31 cellular contexts compared by ENCODE assay signal in genomic region chr12:66423290-66423689, GRCh38.
"Had no signal": no experiment of that assay in that cellular context is flagged by ENCODE, and none has a peak within 500 bp of the region (broad histone marks: within the 10 kb centered on the region; RNA-seq: fewer than 3 reads in every experiment).

No MANE protein-coding gene starts in this region.

- H3K27ac Mint-ChIP-seq: activated CD4-positive, alpha-beta T cell treated with anti-CD3 and anti-CD28 coated beads, Interleukin-2, amount 10 ng/mL, durations not matched to agents 24 days and 14 days; activated CD8-positive, alpha-beta memory T cell treated with anti-CD3 and anti-CD28 coated beads, Interleukin-2, amount 10 ng/mL, durations not matched to agents 7 days and 5 days; activated CD8-positive, alpha-beta T cell treated with anti-CD3 and anti-CD28 coated beads for 36 hours; activated naive CD4-positive, alpha-beta T cell treated with anti-CD3 and anti-CD28 coated beads, Interleukin-2, amount 50 U/mL, for 72 hours; activated T-helper 2 cell treated with anti-CD3 and anti-CD28 coated beads, Interferon-gamma antibody, Interleukin-2, Interleukin-4, amounts not matched to agents 10 μg/mL and 5 μg/mL and 100 μg/mL, durations not matched to agents 14 hours and 24 hours and 36 hours; brain; memory B cell; naive thymus-derived CD8-positive, alpha-beta T cell; stimulated activated effector memory CD8-positive, alpha-beta T cell treated with anti-CD3 and anti-CD28 coated beads, Interleukin-12 subunit alpha, Interleukin-12 subunit beta, amount 100 ng/mL, for 72 hours; stimulated activated naive CD8-positive, alpha-beta T cell treated with anti-CD3 and anti-CD28 coated beads, Interleukin-15, Interleukin-2, amounts not matched to agents 100 ng/mL and 50 ng/mL, for 24 hours had no signal

- H3K4me3 ChIP-seq: adrenal gland, esophagus muscularis mucosa, gastrocnemius medialis, pancreas, psoas muscle, sigmoid colon, upper lobe of left lung, vagina had no signal

- H3K4me1 ChIP-seq: adrenal gland, esophagus muscularis mucosa, gastrocnemius medialis, pancreas, psoas muscle, sigmoid colon, upper lobe of left lung, vagina had no signal

- ATAC-seq: activated CD4-positive, CD25-positive, alpha-beta regulatory T cell treated with anti-CD3 and anti-CD28 coated beads, Interleukin-2, amount 50 U/mL, for 24 hours; activated CD8-positive, alpha-beta memory T cell treated with anti-CD3 and anti-CD28 coated beads, Interleukin-2, amount 10 ng/mL, durations not matched to agents 7 days and 5 days; activated CD8-positive, alpha-beta T cell treated with anti-CD3 and anti-CD28 coated beads for 36 hours; activated naive CD4-positive, alpha-beta T cell treated with anti-CD3 and anti-CD28 coated beads, Interleukin-2, amount 50 U/mL, for 72 hours; gastrocnemius medialis; left cardiac atrium; naive thymus-derived CD8-positive, alpha-beta T cell; pancreas; psoas muscle; SK-N-SH treated with all-trans-retinoic acid at 6 μM for 48 hours; stimulated activated effector memory CD8-positive, alpha-beta T cell treated with anti-CD3 and anti-CD28 coated beads, Interleukin-12 subunit alpha, Interleukin-12 subunit beta, amount 100 ng/mL, for 72 hours had no signal

- H3K4me3 Mint-ChIP-seq: activated CD4-positive, alpha-beta T cell treated with anti-CD3 and anti-CD28 coated beads, Interleukin-2, amount 10 ng/mL, durations not matched to agents 24 days and 14 days; activated CD8-positive, alpha-beta memory T cell treated with anti-CD3 and anti-CD28 coated beads, Interleukin-2, amount 10 ng/mL, durations not matched to agents 7 days and 5 days; activated CD8-positive, alpha-beta T cell treated with anti-CD3 and anti-CD28 coated beads for 36 hours; brain; memory B cell; naive thymus-derived CD8-positive, alpha-beta T cell; neural crest cell; stimulated activated effector memory CD8-positive, alpha-beta T cell treated with anti-CD3 and anti-CD28 coated beads, Interleukin-12 subunit alpha, Interleukin-12 subunit beta, amount 100 ng/mL, for 72 hours; stimulated activated naive CD8-positive, alpha-beta T cell treated with anti-CD3 and anti-CD28 coated beads, Interleukin-15, Interleukin-2, amounts not matched to agents 100 ng/mL and 50 ng/mL, for 24 hours had no signal

- H3K27me3 Mint-ChIP-seq: brain; memory B cell; stimulated activated naive CD8-positive, alpha-beta T cell treated with anti-CD3 and anti-CD28 coated beads, Interleukin-15, Interleukin-2, amounts not matched to agents 100 ng/mL and 50 ng/mL, for 24 hours had no signal

- H3K36me3 ChIP-seq: adrenal gland, gastrocnemius medialis, pancreas, upper lobe of left lung, vagina had no signal

- H3K27me3 ChIP-seq: adrenal gland, esophagus muscularis mucosa, gastrocnemius medialis, pancreas, sigmoid colon, upper lobe of left lung, vagina had no signal

- H3K4me1 Mint-ChIP-seq: activated CD4-positive, alpha-beta T cell treated with anti-CD3 and anti-CD28 coated beads, Interleukin-2, amount 10 ng/mL, durations not matched to agents 24 days and 14 days; activated CD8-positive, alpha-beta memory T cell treated with anti-CD3 and anti-CD28 coated beads, Interleukin-2, amount 10 ng/mL, durations not matched to agents 7 days and 5 days; memory B cell; naive thymus-derived CD8-positive, alpha-beta T cell; stimulated activated effector memory CD8-positive, alpha-beta T cell treated with anti-CD3 and anti-CD28 coated beads, Interleukin-12 subunit alpha, Interleukin-12 subunit beta, amount 100 ng/mL, for 72 hours had no signal

- H3K9me3 ChIP-seq: adrenal gland, gastrocnemius medialis, pancreas, psoas muscle, vagina had no signal

- H3K36me3 Mint-ChIP-seq: activated CD8-positive, alpha-beta memory T cell treated with anti-CD3 and anti-CD28 coated beads, Interleukin-2, amount 10 ng/mL, durations not matched to agents 7 days and 5 days; memory B cell; stimulated activated effector memory CD8-positive, alpha-beta T cell treated with anti-CD3 and anti-CD28 coated beads, Interleukin-12 subunit alpha, Interleukin-12 subunit beta, amount 100 ng/mL, for 72 hours had no signal

- DNase-seq: activated CD4-positive, alpha-beta T cell treated with anti-CD3 and anti-CD28 coated beads, Interleukin-2, amount 10 ng/mL, durations not matched to agents 24 days and 14 days; activated CD8-positive, alpha-beta memory T cell treated with anti-CD3 and anti-CD28 coated beads, Interleukin-2, amount 10 ng/mL, durations not matched to agents 7 days and 5 days; activated CD8-positive, alpha-beta T cell treated with anti-CD3 and anti-CD28 coated beads for 36 hours; activated naive CD4-positive, alpha-beta T cell; activated T-cell treated with anti-CD3 and anti-CD28 coated beads, Interleukin-2, amount 50 U/mL, for 48 hours; adrenal gland; aorta; gastrocnemius medialis; glutamatergic neuron; left cardiac atrium; naive thymus-derived CD8-positive, alpha-beta T cell; nucleus accumbens; pancreas; psoas muscle; sigmoid colon; small intestine; stimulated activated CD4-positive, alpha-beta T cell treated with anti-CD3 and anti-CD28 coated beads, Interleukin-4, amount 100 ng/mL, for 24 hours; substantia nigra; upper lobe of left lung had no signal

- H3K27ac ChIP-seq: adrenal gland, esophagus muscularis mucosa, gastrocnemius medialis, pancreas, psoas muscle, sigmoid colon, upper lobe of left lung, vagina, VCaP had no signal
